ENCODE assay signal across 1 cellular context in genomic region chr13:102310691-102311432, GRCh38.
TF ChIP-seq lines count a peak whose summit lies in the region.

No MANE protein-coding gene starts in this region.

TF ChIP-seq in SK-N-SH, 30 proteins besides CTCF, POLR2A, EP300 and RAD21 (continued from another document):
- TF ChIP-seq SIN3A (IDR thresholded peaks at IDR 0.05; ENCODE audit: borderline replicate concordance, low read depth, low read length) (no peak), EZH2phosphoT487 (IDR thresholded peaks at IDR 0.05; ENCODE audit: borderline replicate concordance, low read depth) (no peak)
